ENCODE assay signal across 1 cellular context in the genomic region with DNA sequence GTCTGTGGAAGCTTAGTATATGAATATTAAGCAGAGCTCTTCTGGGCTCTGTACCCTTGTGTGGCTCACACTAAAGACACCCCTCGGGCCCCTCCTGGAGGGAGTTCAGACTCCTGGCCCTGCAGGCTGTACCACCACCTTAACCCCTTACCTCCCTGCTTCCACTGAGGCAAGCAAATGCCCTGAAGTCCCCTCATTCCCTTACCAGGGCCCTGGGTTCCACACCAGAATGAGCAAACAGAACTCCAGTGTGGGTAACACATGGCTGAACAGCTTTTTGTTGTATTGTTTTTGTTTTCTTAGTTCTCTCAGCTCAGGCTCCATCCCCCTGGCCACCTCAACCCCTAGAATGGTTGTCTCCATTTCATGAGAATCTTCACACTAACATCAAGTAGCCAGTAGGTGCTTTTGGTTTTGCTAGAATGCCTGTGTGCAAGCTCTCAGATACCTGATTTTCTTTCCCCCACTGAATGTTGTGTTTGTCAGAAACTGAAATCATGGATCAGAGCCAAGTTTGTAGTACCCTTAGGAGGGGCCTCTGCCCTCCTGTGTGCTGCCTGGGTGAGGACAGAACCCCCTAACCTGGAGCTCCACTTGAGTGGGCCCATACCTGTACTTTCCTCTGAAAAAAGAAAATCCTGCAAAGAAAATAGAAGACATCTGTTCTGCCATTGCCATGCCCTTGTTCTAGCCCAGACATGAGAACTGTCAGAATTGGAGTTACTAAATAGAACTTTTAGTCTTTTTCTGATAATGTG.
TF ChIP-seq lines count a peak whose summit lies in the region.

No MANE protein-coding gene starts in this region.

TF ChIP-seq in H1, 55 proteins besides CTCF, POLR2A, EP300 and RAD21:
- TF ChIP-seq MAFK (IDR thresholded peaks at IDR 0.05; ENCODE audit: low read depth, low read length) = no peak
- TF ChIP-seq JUN (IDR thresholded peaks at IDR 0.05; ENCODE audit: low read depth, low read length) = no peak
- TF ChIP-seq SIN3A (conservative IDR thresholded peaks at IDR 0.05 in 1 of 2, IDR thresholded peaks at IDR 0.05 in 1 of 2; ENCODE audit: low read depth in 1 of 2, low read length in 2 of 2) = no peak
- no peak for TF ChIP-seq CTBP2 (IDR thresholded peaks at IDR 0.05; ENCODE audit: borderline replicate concordance, insufficient read depth, insufficient read length, low read length)
- TF ChIP-seq CEBPB (IDR thresholded peaks at IDR 0.05; ENCODE audit: low read depth, low read length) = no peak
- no peak for TF ChIP-seq HDAC2 (IDR thresholded peaks at IDR 0.05; ENCODE audit: borderline replicate concordance in 1 of 2, low read depth in 2 of 2, low read length in 2 of 2)
- TF ChIP-seq, protein P1, sequence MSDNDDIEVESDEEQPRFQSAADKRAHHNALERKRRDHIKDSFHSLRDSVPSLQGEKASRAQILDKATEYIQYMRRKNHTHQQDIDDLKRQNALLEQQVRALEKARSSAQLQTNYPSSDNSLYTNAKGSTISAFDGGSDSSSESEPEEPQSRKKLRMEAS (IDR thresholded peaks at IDR 0.05) = no peak
- no peak for TF ChIP-seq EZH2 (IDR thresholded peaks at IDR 0.05; ENCODE audit: low read depth, low read length, severe bottlenecking)
- no peak for TF ChIP-seq KDM5A (IDR thresholded peaks at IDR 0.05; ENCODE audit: low read length)
- no peak for TF ChIP-seq SIX5 (IDR thresholded peaks at IDR 0.05; ENCODE audit: low read depth, low read length)
- no peak for TF ChIP-seq TAF1 (IDR thresholded peaks at IDR 0.05; ENCODE audit: low read depth, low read length)
- TF ChIP-seq PHF8 (conservative IDR thresholded peaks at IDR 0.05; ENCODE audit: low read depth, low read length) = no peak
- TF ChIP-seq ZNF274 (IDR thresholded peaks at IDR 0.05; ENCODE audit: borderline replicate concordance, extremely low read depth, low read length) = no peak
- TF ChIP-seq GABPA (IDR thresholded peaks at IDR 0.05; ENCODE audit: borderline replicate concordance, insufficient read depth, low read length) = no peak
- TF ChIP-seq NANOG (IDR thresholded peaks at IDR 0.05; ENCODE audit: insufficient read depth, low read depth, low read length, poor library complexity, severe bottlenecking) = no peak
- TF ChIP-seq, protein P2, sequence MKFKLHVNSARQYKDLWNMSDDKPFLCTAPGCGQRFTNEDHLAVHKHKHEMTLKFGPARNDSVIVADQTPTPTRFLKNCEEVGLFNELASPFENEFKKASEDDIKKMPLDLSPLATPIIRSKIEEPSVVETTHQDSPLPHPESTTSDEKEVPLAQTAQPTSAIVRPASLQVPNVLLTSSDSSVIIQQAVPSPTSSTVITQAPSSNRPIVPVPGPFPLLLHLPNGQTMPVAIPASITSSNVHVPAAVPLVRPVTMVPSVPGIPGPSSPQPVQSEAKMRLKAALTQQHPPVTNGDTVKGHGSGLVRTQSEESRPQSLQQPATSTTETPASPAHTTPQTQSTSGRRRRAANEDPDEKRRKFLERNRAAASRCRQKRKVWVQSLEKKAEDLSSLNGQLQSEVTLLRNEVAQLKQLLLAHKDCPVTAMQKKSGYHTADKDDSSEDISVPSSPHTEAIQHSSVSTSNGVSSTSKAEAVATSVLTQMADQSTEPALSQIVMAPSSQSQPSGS (IDR thresholded peaks at IDR 0.05; ENCODE audit: low read length) = no peak
- no peak for TF ChIP-seq SRF (IDR thresholded peaks at IDR 0.05; ENCODE audit: low read depth, low read length)
- no peak for TF ChIP-seq SP4 (IDR thresholded peaks at IDR 0.05; ENCODE audit: low read length)
